ENCODE assay signal across 1 cellular context in the genomic region with DNA sequence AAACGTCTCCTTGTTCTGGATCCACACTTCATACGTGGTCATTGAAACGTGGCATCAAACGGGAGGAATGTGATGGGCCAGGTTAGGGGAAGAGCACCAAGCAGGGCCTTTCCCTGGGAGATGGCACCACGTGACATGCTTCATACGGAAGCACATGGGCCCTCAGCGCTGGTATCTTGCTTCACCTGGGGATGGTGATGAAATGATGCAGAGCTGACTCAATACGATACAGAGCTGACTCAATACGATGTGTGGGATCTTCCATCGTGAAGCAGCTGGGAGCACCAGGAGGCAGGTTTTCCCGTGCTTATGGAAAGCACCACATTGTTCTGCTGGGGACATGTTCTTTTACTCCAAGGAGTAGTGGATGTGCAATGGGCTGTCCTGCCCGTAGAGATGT.
TF ChIP-seq lines count a peak whose summit lies in the region.

No MANE protein-coding gene starts in this region.

TF ChIP-seq in K562, 482 proteins besides CTCF, POLR2A, EP300 and RAD21 (continued from another document):
- TF ChIP-seq, protein P1, sequence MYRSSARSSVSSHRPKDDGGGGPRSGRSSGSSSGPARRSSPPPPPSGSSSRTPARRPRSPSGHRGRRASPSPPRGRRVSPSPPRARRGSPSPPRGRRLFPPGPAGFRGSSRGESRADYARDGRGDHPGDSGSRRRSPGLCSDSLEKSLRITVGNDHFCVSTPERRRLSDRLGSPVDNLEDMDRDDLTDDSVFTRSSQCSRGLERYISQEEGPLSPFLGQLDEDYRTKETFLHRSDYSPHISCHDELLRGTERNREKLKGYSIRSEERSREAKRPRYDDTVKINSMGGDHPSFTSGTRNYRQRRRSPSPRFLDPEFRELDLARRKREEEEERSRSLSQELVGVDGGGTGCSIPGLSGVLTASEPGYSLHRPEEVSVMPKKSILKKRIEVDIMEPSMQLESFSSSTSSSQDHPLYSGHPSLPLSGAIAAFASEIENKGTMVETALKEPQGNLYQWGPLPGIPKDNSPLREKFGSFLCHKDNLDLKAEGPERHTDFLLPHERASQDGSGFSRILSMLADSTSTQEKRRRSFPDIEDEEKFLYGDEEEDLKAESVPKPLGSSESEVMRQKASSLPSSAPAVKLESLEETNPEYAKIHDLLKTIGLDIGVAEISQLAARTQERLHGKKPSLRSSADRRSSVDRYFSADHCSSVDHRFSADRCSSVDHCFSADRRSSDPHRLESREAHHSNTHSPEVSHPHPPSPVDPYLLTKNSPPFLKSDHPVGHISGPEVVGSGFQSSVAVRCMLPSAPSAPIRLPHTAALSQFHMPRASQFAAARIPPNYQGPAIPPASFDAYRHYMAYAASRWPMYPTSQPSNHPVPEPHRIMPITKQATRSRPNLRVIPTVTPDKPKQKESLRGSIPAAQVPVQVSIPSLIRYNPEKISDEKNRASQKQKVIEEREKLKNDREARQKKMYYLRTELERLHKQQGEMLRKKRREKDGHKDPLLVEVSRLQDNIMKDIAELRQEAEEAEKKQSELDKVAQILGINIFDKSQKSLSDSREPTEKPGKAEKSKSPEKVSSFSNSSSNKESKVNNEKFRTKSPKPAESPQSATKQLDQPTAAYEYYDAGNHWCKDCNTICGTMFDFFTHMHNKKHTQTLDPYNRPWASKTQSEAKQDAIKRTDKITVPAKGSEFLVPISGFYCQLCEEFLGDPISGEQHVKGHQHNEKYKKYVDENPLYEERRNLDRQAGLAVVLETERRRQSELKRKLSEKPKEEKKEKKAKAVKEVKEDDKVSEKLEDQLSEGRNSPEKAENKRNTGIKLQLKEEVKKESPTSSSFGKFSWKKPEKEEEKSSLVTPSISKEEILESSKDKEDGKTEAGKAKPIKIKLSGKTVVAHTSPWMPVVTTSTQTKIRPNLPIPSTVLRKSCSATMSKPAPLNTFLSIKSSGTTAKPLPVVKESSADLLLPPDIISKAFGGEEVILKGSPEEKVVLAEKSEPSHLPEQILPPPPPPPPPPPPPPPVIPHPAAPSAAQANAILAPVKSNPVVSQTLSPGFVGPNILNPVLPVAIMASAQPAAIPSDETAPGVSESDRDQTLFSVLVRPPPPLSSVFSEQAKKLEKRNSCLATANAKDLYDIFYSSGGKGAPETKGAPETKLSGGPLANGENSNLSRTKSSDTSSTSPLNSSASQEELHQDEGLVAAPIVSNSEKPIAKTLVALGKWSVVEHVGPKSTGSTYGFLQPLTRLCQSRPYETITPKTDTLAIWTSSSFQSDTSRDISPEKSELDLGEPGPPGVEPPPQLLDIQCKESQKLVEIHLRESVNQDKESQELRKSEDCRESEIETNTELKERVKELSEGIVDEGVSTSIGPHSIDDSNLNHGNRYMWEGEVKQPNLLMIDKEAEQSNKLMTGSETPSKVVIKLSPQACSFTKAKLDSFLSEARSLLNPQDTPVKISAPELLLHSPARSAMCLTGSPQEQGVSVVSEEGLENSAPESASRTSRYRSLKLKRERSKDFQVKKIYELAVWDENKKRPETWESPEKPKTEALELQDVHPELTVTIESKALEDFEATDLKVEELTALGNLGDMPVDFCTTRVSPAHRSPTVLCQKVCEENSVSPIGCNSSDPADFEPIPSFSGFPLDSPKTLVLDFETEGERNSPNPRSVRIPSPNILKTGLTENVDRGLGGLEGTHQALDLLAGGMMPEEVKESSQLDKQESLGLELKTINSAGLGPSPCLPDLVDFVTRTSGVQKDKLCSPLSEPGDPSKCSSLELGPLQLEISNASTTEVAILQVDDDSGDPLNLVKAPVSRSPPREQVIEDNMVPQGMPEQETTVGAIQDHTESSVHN (IDR thresholded peaks at IDR 0.05; ENCODE audit: borderline replicate concordance in 1 of 2, low read depth in 1 of 2) = peak in 1 of 2 experiments; percentile 39; a peak in 1 of 4 replicates
- TF ChIP-seq, protein P2, sequence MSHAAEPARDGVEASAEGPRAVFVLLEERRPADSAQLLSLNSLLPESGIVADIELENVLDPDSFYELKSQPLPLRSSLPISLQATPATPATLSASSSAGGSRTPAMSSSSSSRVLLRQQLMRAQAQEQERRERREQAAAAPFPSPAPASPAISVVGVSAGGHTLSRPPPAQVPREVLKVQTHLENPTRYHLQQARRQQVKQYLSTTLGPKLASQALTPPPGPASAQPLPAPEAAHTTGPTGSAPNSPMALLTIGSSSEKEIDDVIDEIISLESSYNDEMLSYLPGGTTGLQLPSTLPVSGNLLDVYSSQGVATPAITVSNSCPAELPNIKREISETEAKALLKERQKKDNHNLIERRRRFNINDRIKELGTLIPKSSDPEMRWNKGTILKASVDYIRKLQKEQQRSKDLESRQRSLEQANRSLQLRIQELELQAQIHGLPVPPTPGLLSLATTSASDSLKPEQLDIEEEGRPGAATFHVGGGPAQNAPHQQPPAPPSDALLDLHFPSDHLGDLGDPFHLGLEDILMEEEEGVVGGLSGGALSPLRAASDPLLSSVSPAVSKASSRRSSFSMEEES (CRISPR knock-in tag; IDR thresholded peaks at IDR 0.05) = peak; percentile 33; the same call in 1 of the 2 replicates
- TF ChIP-seq CEBPB (tag; IDR thresholded peaks at IDR 0.05) = peak; percentile 68
- TF ChIP-seq, protein P3, sequence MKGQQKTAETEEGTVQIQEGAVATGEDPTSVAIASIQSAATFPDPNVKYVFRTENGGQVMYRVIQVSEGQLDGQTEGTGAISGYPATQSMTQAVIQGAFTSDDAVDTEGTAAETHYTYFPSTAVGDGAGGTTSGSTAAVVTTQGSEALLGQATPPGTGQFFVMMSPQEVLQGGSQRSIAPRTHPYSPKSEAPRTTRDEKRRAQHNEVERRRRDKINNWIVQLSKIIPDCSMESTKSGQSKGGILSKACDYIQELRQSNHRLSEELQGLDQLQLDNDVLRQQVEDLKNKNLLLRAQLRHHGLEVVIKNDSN (CRISPR knock-in tag; IDR thresholded peaks at IDR 0.05) = peak; percentile 59
- no peak; the same call in 1 of the 2 replicates for TF ChIP-seq CEBPG (CRISPR knock-in tag; IDR thresholded peaks at IDR 0.05)
- peak; percentile 58 to 89; a peak in 3 of 4 replicates for TF ChIP-seq CEBPG (tag; conservative IDR thresholded peaks at IDR 0.05 in 1 of 2, IDR thresholded peaks at IDR 0.05 in 1 of 2)
- TF ChIP-seq RNF2 (IDR thresholded peaks at IDR 0.05) = 0 out of 2 replicates have a peak, but pooled peaks have one; percentile 26
